In genomic region chr5:119387900-119388618, GRCh38 we compare ENCODE assay signal across 15 cellular contexts. TPM values are rescaled to one million over a fixed set of nuclear protein-coding genes. Genes with fewer than 3 reads are reported as not detected.
DNase-seq lines count a peak whose midpoint lies in the region; ATAC-seq and TF ChIP-seq lines count a peak whose summit lies in the region.
"Had no signal": no experiment of that assay in that cellular context is flagged by ENCODE, and none has a peak within 500 bp of the region (broad histone marks: within the 10 kb centered on the region; RNA-seq: fewer than 3 reads in every experiment).

No MANE protein-coding gene starts in this region.

- no peak for TF ChIP-seq CTCF in left ventricle myocardium inferior (IDR thresholded peaks at IDR 0.05; ENCODE audit: borderline replicate concordance)
- TF ChIP-seq CTCF in right atrium auricular region (IDR thresholded peaks at IDR 0.05) = no peak
- TF ChIP-seq CTCF in right lobe of liver (IDR thresholded peaks at IDR 0.05) = no peak
- TF ChIP-seq CTCF in vagina (IDR thresholded peaks at IDR 0.05) = no peak
- TF ChIP-seq CTCF in transverse colon (IDR thresholded peaks at IDR 0.05) = no peak

- H3K4me1 ChIP-seq in left ventricle myocardium inferior (peaks cover 51% of the 10 kb centered on the region), right atrium auricular region (peaks cover 0 to 18% of the 10 kb centered on the region in 2 donors), right lobe of liver (peaks cover 0 to 18% (median 5%) of the 10 kb centered on the region in 4 donors), vagina (peaks cover 64% of the 10 kb centered on the region), transverse colon (peaks cover 4 to 52% (median 16%) of the 10 kb centered on the region in 4 donors)

- H3K27ac ChIP-seq in left ventricle myocardium inferior (replicated peaks) = peak overlapping the region; percentile 53
- H3K27ac ChIP-seq in right atrium auricular region = no peak overlapping the region
- H3K27ac ChIP-seq in right lobe of liver = no peak overlapping the region
- H3K27ac ChIP-seq in vagina = peak overlapping the region; percentile 51
- H3K27ac ChIP-seq in transverse colon = peak overlapping the region in 1 of 4 donors; percentile 67
- H3K27ac ChIP-seq: WERI-Rb-1 had no signal

- intact Hi-C loops in left ventricle myocardium inferior (cut with micrococcal nuclease) = no loop called here
- intact Hi-C loops in right lobe of liver (cut with DNase I) = no loop called here
- intact Hi-C loops in vagina (cut with DNase I) = no loop called here
- intact Hi-C loops in transverse colon (cut with DNase I; ENCODE audit: low total_unique reads) = no loop called here

- peaks cover 24 to 60% of the 10 kb centered on the region in 2 donors for H3K36me3 Mint-ChIP-seq in activated naive CD4-positive, alpha-beta T cell treated with anti-CD3 and anti-CD28 coated beads, Interleukin-2, amount 50 U/mL, for 72 hours

- no peaks in the 10 kb centered on the region for H3K9me3 Mint-ChIP-seq in activated naive CD4-positive, alpha-beta T cell treated with anti-CD3 and anti-CD28 coated beads, Interleukin-2, amount 50 U/mL, for 72 hours

- TF ChIP-seq POLR2A in right lobe of liver (IDR thresholded peaks at IDR 0.05) (no peak), vagina (IDR thresholded peaks at IDR 0.05) (no peak), transverse colon (IDR thresholded peaks at IDR 0.05) (no peak)

- 59% methylated on average over 2 of the region's 2 CpGs for WGBS in right lobe of liver (ENCODE audit: insufficient coverage, low coverage, low lambda C conversion rate, missing lambda C conversion rate)
- 56 to 59% methylated on average over 2 of the region's 2 CpGs for WGBS in transverse colon (ENCODE audit: low coverage in 1 of 2), 2 donors

- H3K9me3 ChIP-seq in left ventricle myocardium inferior (replicated peaks) (no peaks in the 10 kb centered on the region), right atrium auricular region (no peaks in the 10 kb centered on the region), right lobe of liver (no peaks in the 10 kb centered on the region), vagina (no peaks in the 10 kb centered on the region), transverse colon (no peaks in the 10 kb centered on the region)

- no peak for DNase-seq in left ventricle myocardium inferior
- DNase-seq in right atrium auricular region (ENCODE audit: low spot score) = no peak
- DNase-seq in activated naive CD4-positive, alpha-beta T cell treated with anti-CD3 and anti-CD28 coated beads, Interleukin-2, amount 50 U/mL, for 72 hours (ENCODE audit: low spot score in 2 of 2) = no peak
- DNase-seq in right lobe of liver = no peak
- DNase-seq in vagina (ENCODE audit: extremely low spot score in 2 of 2) = no peak
- DNase-seq in transverse colon = no peak
- DNase-seq in ureter (ENCODE audit: low spot score) = no peak
- DNase-seq: activated gamma-delta T cell treated with Interleukin-2 at 50 U/mL for 16 hours; mesenchymal stem cell; NCI-H69; Right ventricle myocardium superior; stimulated activated CD8-positive, alpha-beta memory T cell treated with anti-CD3 and anti-CD28 coated beads, Interleukin-4, amount 100 ng/mL, for 48 hours; WERI-Rb-1 had no signal

- peak overlapping the region; percentile 69 to 70 for H3K27ac Mint-ChIP-seq in activated naive CD4-positive, alpha-beta T cell treated with anti-CD3 and anti-CD28 coated beads, Interleukin-2, amount 50 U/mL, for 72 hours

- ATAC-seq in activated naive CD4-positive, alpha-beta T cell treated with anti-CD3 and anti-CD28 coated beads, Interleukin-2, amount 50 U/mL, for 72 hours = no peak
- ATAC-seq in right lobe of liver (peak; percentile 59 to 76 (median 72)), GM19324 (IDR thresholded peaks at IDR 0.05; ENCODE audit: low FRiP score, unreplicated experiment) (no peak)
- ATAC-seq: K562 had no signal

- H3K36me3 ChIP-seq in left ventricle myocardium inferior = peaks cover 2% of the 10 kb centered on the region
- H3K36me3 ChIP-seq in right atrium auricular region = no peaks in the 10 kb centered on the region
- peaks cover 0 to 3% (median 0%) of the 10 kb centered on the region in 4 donors for H3K36me3 ChIP-seq in right lobe of liver
- no peaks in the 10 kb centered on the region for H3K36me3 ChIP-seq in vagina
- H3K36me3 ChIP-seq in transverse colon = no peaks in the 10 kb centered on the region

- H3K4me3 ChIP-seq in left ventricle myocardium inferior (no peak overlapping the region), right atrium auricular region (no peak overlapping the region), right lobe of liver (no peak overlapping the region), vagina (no peak overlapping the region), transverse colon (no peak overlapping the region)
- H3K4me3 ChIP-seq: K562 had no signal

- TF ChIP-seq EP300 in transverse colon (IDR thresholded peaks at IDR 0.05; ENCODE audit: low read depth) = no peak

- H3K27me3 ChIP-seq in left ventricle myocardium inferior (ENCODE audit: low read depth) (no peaks in the 10 kb centered on the region), right atrium auricular region (no peaks in the 10 kb centered on the region), right lobe of liver (no peaks in the 10 kb centered on the region), vagina (no peaks in the 10 kb centered on the region), transverse colon (no peaks in the 10 kb centered on the region)

- in situ Hi-C loops in transverse colon (cut with MboI; ENCODE audit: low pct_ligation_motif_present in 1 of 4, low pct_unique_long_range_greater_than_20kb in 1 of 4, low sequenced_read_pairs in 3 of 4) = no loop called here

RNA-seq across cellular contexts. Expression of gene TNFAIP8, which starts 32.2 kb away (rescaled TPM):
- 3.2 TPM for total RNA-seq in left ventricle myocardium inferior
- 1 to 10 TPM; 5.6 to 8.9 TPM for total RNA-seq in right atrium auricular region
- total RNA-seq in activated naive CD4-positive, alpha-beta T cell treated with anti-CD3 and anti-CD28 coated beads, Interleukin-2, amount 50 U/mL, for 72 hours = 100 to 1,000 TPM; 110 to 146 TPM
- 10 to 100 TPM in 2 of 6 experiments, 1 to 10 TPM in 4; 2.2 to 26.7 (median 5.4) TPM for total RNA-seq in right lobe of liver
- total RNA-seq in vagina = 34.4 TPM
- 10 to 100 TPM in 3 of 4 donors, 1 to 10 TPM in 1; 9.8 to 28.1 (median 22.5) TPM for total RNA-seq in transverse colon
- 25.3 TPM for total RNA-seq in ureter

Comparison
In these comparisons a context has a peak if more than half of its experiments do, and no peak if none do; other contexts are left out.
1. H3K27ac ChIP-seq: peak in left ventricle myocardium inferior (single experiment) and vagina (single experiment); none in right atrium auricular region (0 of 2) and right lobe of liver (0 of 3).
2. ATAC-seq: peak in right lobe of liver (4 of 4); none in activated naive CD4-positive, alpha-beta T cell treated with anti-CD3 and anti-CD28 coated beads, Interleukin-2, amount 50 U/mL, for 72 hours (0 of 2) and GM19324 (single experiment).